10 cellular contexts compared by ENCODE assay signal in genomic region chr11:35182317-35182939, GRCh38. TPM values are rescaled to one million over a fixed set of nuclear protein-coding genes. Genes with fewer than 3 reads are reported as not detected.
DNase-seq lines count a peak whose midpoint lies in the region; ATAC-seq and TF ChIP-seq lines count a peak whose summit lies in the region.
"Had no signal": no experiment of that assay in that cellular context is flagged by ENCODE, and none has a peak within 500 bp of the region (broad histone marks: within the 10 kb centered on the region; RNA-seq: fewer than 3 reads in every experiment).

No MANE protein-coding gene starts in this region.

- H3K4me1 ChIP-seq in vagina = peaks cover 63% of the 10 kb centered on the region

- no peak overlapping the region for H3K4me3 ChIP-seq in vagina

- H3K27ac ChIP-seq in epithelial cell of prostate = peak overlapping the region; percentile 24
- H3K27ac ChIP-seq in vagina = no peak overlapping the region

- DNase-seq in epithelial cell of prostate (ENCODE audit: low read depth, low spot score) (no peak), dermis blood vessel endothelial cell (no peak), vagina (ENCODE audit: extremely low spot score in 2 of 2) (no peak), NCI-H748 (lab: John Stamatoyannopoulos, UW; ENCODE audit: unreplicated experiment) (no peak)
- DNase-seq in activated T-helper 2 cell treated with anti-CD3 and anti-CD28 coated beads, Interferon-gamma antibody, Interleukin-2, Interleukin-4, amounts not matched to agents 10 μg/mL and 5 μg/mL and 100 μg/mL, durations not matched to agents 14 hours and 24 hours and 36 hours (ENCODE audit: low spot score) = no peak
- DNase-seq: activated CD4-positive, alpha-beta T cell treated with anti-CD3 and anti-CD28 coated beads, Interleukin-2, amount 50 U/mL, for 4 hours; posterior cingulate gyrus had no signal

- TF ChIP-seq CTCF in vagina (IDR thresholded peaks at IDR 0.05) = no peak

- no peaks in the 10 kb centered on the region for H3K9me3 Mint-ChIP-seq in activated T-helper 2 cell treated with anti-CD3 and anti-CD28 coated beads, Interferon-gamma antibody, Interleukin-2, Interleukin-4, amounts not matched to agents 10 μg/mL and 5 μg/mL and 100 μg/mL, durations not matched to agents 14 hours and 24 hours and 36 hours

- no peaks in the 10 kb centered on the region for H3K9me3 ChIP-seq in vagina

- intact Hi-C loops in vagina (cut with DNase I) = no loop called here
- intact Hi-C loops in activated T-helper 2 cell treated with anti-CD3 and anti-CD28 coated beads, Interferon-gamma antibody, Interleukin-2, Interleukin-4, amounts not matched to agents 10 μg/mL and 5 μg/mL and 100 μg/mL, durations not matched to agents 14 hours and 24 hours and 36 hours (cut with micrococcal nuclease) = no loop called here

- peaks cover 0 to 25% of the 10 kb centered on the region in 2 donors for H3K36me3 ChIP-seq in vagina

- no peaks in the 10 kb centered on the region for H3K27me3 Mint-ChIP-seq in activated T-helper 2 cell treated with anti-CD3 and anti-CD28 coated beads, Interferon-gamma antibody, Interleukin-2, Interleukin-4, amounts not matched to agents 10 μg/mL and 5 μg/mL and 100 μg/mL, durations not matched to agents 14 hours and 24 hours and 36 hours (ENCODE audit: low read depth)

- H3K27ac Mint-ChIP-seq in activated T-helper 2 cell treated with anti-CD3 and anti-CD28 coated beads, Interferon-gamma antibody, Interleukin-2, Interleukin-4, amounts not matched to agents 10 μg/mL and 5 μg/mL and 100 μg/mL, durations not matched to agents 14 hours and 24 hours and 36 hours = no peak overlapping the region

- peaks cover 91% of the 10 kb centered on the region for H3K36me3 Mint-ChIP-seq in activated T-helper 2 cell treated with anti-CD3 and anti-CD28 coated beads, Interferon-gamma antibody, Interleukin-2, Interleukin-4, amounts not matched to agents 10 μg/mL and 5 μg/mL and 100 μg/mL, durations not matched to agents 14 hours and 24 hours and 36 hours (ENCODE audit: low read depth)

- peak; percentile 75 for ATAC-seq in GM18498 (IDR thresholded peaks at IDR 0.05; ENCODE audit: unreplicated experiment)
- ATAC-seq in GM21360 (IDR thresholded peaks at IDR 0.05; ENCODE audit: unreplicated experiment) = peak; percentile 76
- peak; percentile 78 for ATAC-seq in HG03175 (IDR thresholded peaks at IDR 0.05; ENCODE audit: unreplicated experiment)

- H3K27me3 ChIP-seq in vagina = no peaks in the 10 kb centered on the region

- no peak overlapping the region for H3K4me3 Mint-ChIP-seq in activated T-helper 2 cell treated with anti-CD3 and anti-CD28 coated beads, Interferon-gamma antibody, Interleukin-2, Interleukin-4, amounts not matched to agents 10 μg/mL and 5 μg/mL and 100 μg/mL, durations not matched to agents 14 hours and 24 hours and 36 hours (ENCODE audit: low read depth)

- peaks cover 63% of the 10 kb centered on the region for H3K4me1 Mint-ChIP-seq in activated T-helper 2 cell treated with anti-CD3 and anti-CD28 coated beads, Interferon-gamma antibody, Interleukin-2, Interleukin-4, amounts not matched to agents 10 μg/mL and 5 μg/mL and 100 μg/mL, durations not matched to agents 14 hours and 24 hours and 36 hours (ENCODE audit: low read depth)

- no peak for TF ChIP-seq POLR2A in vagina (IDR thresholded peaks at IDR 0.05)

RNA-seq across cellular contexts. Expression of gene CD44, which starts 43.5 kb away (rescaled TPM):
- 2.6 and 3.4 TPM in 2 replicates for total RNA-seq in dermis blood vessel endothelial cell
- 869 TPM for total RNA-seq in vagina
- total RNA-seq in activated T-helper 2 cell treated with anti-CD3 and anti-CD28 coated beads, Interferon-gamma antibody, Interleukin-2, Interleukin-4, amounts not matched to agents 10 μg/mL and 5 μg/mL and 100 μg/mL, durations not matched to agents 14 hours and 24 hours and 36 hours = 232 and 249 TPM in 2 replicates

Comparison
In these comparisons a context has a peak if more than half of its experiments do, and no peak if none do; other contexts are left out.
1. RNA of gene CD44, which starts 43.5 kb away (total RNA-seq): 869 TPM in vagina (single experiment) and 232 to 249 TPM in activated T-helper 2 cell treated with anti-CD3 and anti-CD28 coated beads, Interferon-gamma antibody, Interleukin-2, Interleukin-4, amounts not matched to agents 10 μg/mL and 5 μg/mL and 100 μg/mL, durations not matched to agents 14 hours and 24 hours and 36 hours; 2.6 to 3.4 TPM in dermis blood vessel endothelial cell; every median in the first group is over 10 times any median in the second.
2. Peak in every context shown above with its lines, with median percentiles within 50 percentile points of each other: ATAC-seq.